Comparison of ENCODE assay signal across 11 cellular contexts in the genomic region with DNA sequence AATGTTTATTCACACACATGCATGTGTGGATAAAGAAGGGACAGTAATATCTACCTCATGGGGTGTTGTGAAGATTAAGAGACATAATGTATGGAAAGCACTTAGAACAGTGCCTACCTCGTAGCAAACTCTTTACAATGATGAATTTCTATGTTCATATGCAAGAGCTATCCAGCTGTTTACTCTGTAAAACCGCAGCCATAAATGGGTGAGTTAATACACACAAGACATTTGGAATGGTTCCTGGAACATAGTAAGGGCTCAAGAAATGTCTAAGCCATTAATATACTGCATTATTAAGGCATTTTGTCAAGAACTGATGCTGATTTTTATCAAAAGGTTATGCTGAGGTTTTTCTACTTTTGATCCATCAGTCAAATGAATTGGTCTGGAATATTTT.
"Had no signal": no experiment of that assay in that cellular context is flagged by ENCODE, and none has a peak within 500 bp of the region (broad histone marks: within the 10 kb centered on the region; RNA-seq: fewer than 3 reads in every experiment).

No MANE protein-coding gene starts in this region.

- H3K4me3 ChIP-seq: adrenal gland, left ventricle myocardium inferior had no signal

- H3K9me3 ChIP-seq: adrenal gland had no signal

- H3K4me1 ChIP-seq: adrenal gland, left ventricle myocardium inferior had no signal

- H3K36me3 ChIP-seq: adrenal gland, left ventricle myocardium inferior had no signal

- H3K27me3 ChIP-seq: adrenal gland had no signal

- H3K27ac ChIP-seq: adrenal gland, left ventricle myocardium inferior had no signal

- ATAC-seq: activated CD8-positive, alpha-beta T cell treated with anti-CD3 and anti-CD28 coated beads, Interleukin-2, amount 10 ng/mL, durations not matched to agents 7 days and 5 days; natural killer cell treated with Interleukin-12 subunit alpha and Interleukin-12 subunit beta and Interleukin-15 and Interleukin-18, amount 100 ng/mL, for 72 hours; stimulated activated effector memory CD8-positive, alpha-beta T cell treated with anti-CD3 and anti-CD28 coated beads, Interleukin-12 subunit alpha, Interleukin-12 subunit beta, amount 100 ng/mL, for 72 hours had no signal

- DNase-seq: activated CD4-positive, alpha-beta T cell treated with anti-CD3 and anti-CD28 coated beads for 4 hours; activated CD8-positive, alpha-beta memory T cell treated with anti-CD3 and anti-CD28 coated beads, Interleukin-2, amount 50 U/mL, for 4 hours; activated CD8-positive, alpha-beta T cell treated with anti-CD3 and anti-CD28 coated beads, Interleukin-2, amount 10 ng/mL, durations not matched to agents 7 days and 5 days; activated effector memory CD4-positive, alpha-beta T cell treated with anti-CD3 and anti-CD28 coated beads, Interleukin-2, amount 50 U/mL, for 16 hours; activated T-cell treated with anti-CD3 and anti-CD28 coated beads, Interleukin-2, amount 50 U/mL, for 48 hours; adrenal gland; caudate nucleus; left ventricle myocardium inferior; mesendoderm had no signal
